In the genomic region with DNA sequence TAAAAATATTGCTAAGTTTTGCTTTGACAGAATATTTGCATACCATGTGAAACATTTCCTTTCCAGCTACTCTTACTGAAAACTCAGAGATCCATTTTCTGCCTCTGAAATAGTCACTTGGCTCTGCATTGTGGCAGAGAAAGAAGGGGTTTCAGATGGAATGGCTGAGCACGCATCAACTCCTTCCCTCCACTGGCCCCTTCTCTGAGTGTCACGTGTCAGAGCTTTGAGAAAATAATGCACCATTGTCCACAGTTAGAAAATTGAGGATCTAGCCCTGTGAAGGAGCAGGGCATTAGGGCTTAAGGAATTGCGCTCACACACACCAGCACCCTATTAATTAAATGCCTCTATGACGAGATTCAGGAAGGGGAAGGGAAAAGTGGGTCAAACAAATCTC, we compare ENCODE assay signal across 24 cellular contexts.
"Had no signal": no experiment of that assay in that cellular context is flagged by ENCODE, and none has a peak within 500 bp of the region (broad histone marks: within the 10 kb centered on the region; RNA-seq: fewer than 3 reads in every experiment).

No MANE protein-coding gene starts in this region.

- H3K36me3 ChIP-seq: gastroesophageal sphincter, heart left ventricle, lower lobe of right lung, sigmoid colon, uterus had no signal

- H3K27me3 ChIP-seq: gastroesophageal sphincter, heart left ventricle, sigmoid colon, uterus had no signal

- H3K27ac Mint-ChIP-seq: activated B cell treated with CpG ODN at 0.5 μM for 24 hours; activated CD8-positive, alpha-beta T cell treated with anti-CD3 and anti-CD28 coated beads for 36 hours; activated naive CD4-positive, alpha-beta T cell treated with anti-CD3 and anti-CD28 coated beads, Interleukin-2, amount 50 U/mL, for 24 hours; activated naive CD8-positive, alpha-beta T cell treated with anti-CD3 and anti-CD28 coated beads, Interleukin-2, amount 50 U/mL, for 24 hours; activated T-helper 2 cell treated with anti-CD3 and anti-CD28 coated beads, Interferon-gamma antibody, Interleukin-2, Interleukin-4, amounts not matched to agents 10 μg/mL and 5 μg/mL and 100 μg/mL, durations not matched to agents 14 hours and 24 hours and 36 hours; immature natural killer cell; mesothelial cell of epicardium; naive thymus-derived CD4-positive, alpha-beta T cell; stimulated activated effector memory CD8-positive, alpha-beta T cell treated with anti-CD3 and anti-CD28 coated beads, Interleukin-12 subunit alpha, Interleukin-12 subunit beta, amount 100 ng/mL, for 72 hours; stimulated activated naive CD8-positive, alpha-beta T cell treated with anti-CD3 and anti-CD28 coated beads, Interleukin-15, Interleukin-2, amounts not matched to agents 100 ng/mL and 50 ng/mL, for 24 hours; T-helper 2 cell treated with Interferon-gamma antibody and Interleukin-4, amounts not matched to agents 5 μg/mL and 100 μg/mL, for 36 hours; type B pancreatic cell had no signal

- H3K4me3 Mint-ChIP-seq: activated B cell treated with CpG ODN at 0.5 μM for 24 hours; activated CD8-positive, alpha-beta T cell treated with anti-CD3 and anti-CD28 coated beads for 36 hours; activated naive CD4-positive, alpha-beta T cell treated with anti-CD3 and anti-CD28 coated beads, Interleukin-2, amount 50 U/mL, for 24 hours; activated naive CD8-positive, alpha-beta T cell treated with anti-CD3 and anti-CD28 coated beads, Interleukin-2, amount 50 U/mL, for 24 hours; immature natural killer cell; mesothelial cell of epicardium; naive thymus-derived CD4-positive, alpha-beta T cell; stimulated activated effector memory CD8-positive, alpha-beta T cell treated with anti-CD3 and anti-CD28 coated beads, Interleukin-12 subunit alpha, Interleukin-12 subunit beta, amount 100 ng/mL, for 72 hours; stimulated activated naive CD8-positive, alpha-beta T cell treated with anti-CD3 and anti-CD28 coated beads, Interleukin-15, Interleukin-2, amounts not matched to agents 100 ng/mL and 50 ng/mL, for 24 hours; T-helper 2 cell treated with Interferon-gamma antibody and Interleukin-4, amounts not matched to agents 5 μg/mL and 100 μg/mL, for 36 hours; type B pancreatic cell had no signal

- H3K36me3 Mint-ChIP-seq: activated naive CD4-positive, alpha-beta T cell treated with anti-CD3 and anti-CD28 coated beads, Interleukin-2, amount 50 U/mL, for 24 hours; immature natural killer cell; mesothelial cell of epicardium; naive thymus-derived CD4-positive, alpha-beta T cell; stimulated activated effector memory CD8-positive, alpha-beta T cell treated with anti-CD3 and anti-CD28 coated beads, Interleukin-12 subunit alpha, Interleukin-12 subunit beta, amount 100 ng/mL, for 72 hours; type B pancreatic cell had no signal

- H3K4me3 ChIP-seq: gastroesophageal sphincter, heart left ventricle, lower lobe of right lung, sigmoid colon, uterus had no signal

- DNase-seq: activated B cell treated with CpG ODN at 0.5 μM for 24 hours; activated CD4-positive, alpha-beta T cell treated with anti-CD3 and anti-CD28 coated beads, Interleukin-2, amount 50 U/mL, for 1 hour; activated CD8-positive, alpha-beta T cell treated with anti-CD3 and anti-CD28 coated beads for 36 hours; activated naive CD8-positive, alpha-beta T cell treated with anti-CD3 and anti-CD28 coated beads, Interleukin-2, amount 50 U/mL, for 24 hours; activated T-cell treated with anti-CD3 and anti-CD28 coated beads, Interleukin-2, amount 50 U/mL, for 48 hours; central memory CD4-positive, alpha-beta T cell; heart left ventricle; immature natural killer cell; lower lobe of right lung; naive thymus-derived CD4-positive, alpha-beta T cell; sigmoid colon; small intestine; stimulated activated CD4-positive, alpha-beta T cell treated with anti-CD3 and anti-CD28 coated beads, Interleukin-4, amount 100 ng/mL, for 24 hours; T-helper 1 cell; uterus had no signal

- H3K9me3 Mint-ChIP-seq: activated B cell treated with CpG ODN at 0.5 μM for 24 hours; activated CD8-positive, alpha-beta T cell treated with anti-CD3 and anti-CD28 coated beads for 36 hours; activated naive CD4-positive, alpha-beta T cell treated with anti-CD3 and anti-CD28 coated beads, Interleukin-2, amount 50 U/mL, for 24 hours; activated naive CD8-positive, alpha-beta T cell treated with anti-CD3 and anti-CD28 coated beads, Interleukin-2, amount 50 U/mL, for 24 hours; activated T-helper 2 cell treated with anti-CD3 and anti-CD28 coated beads, Interferon-gamma antibody, Interleukin-2, Interleukin-4, amounts not matched to agents 10 μg/mL and 5 μg/mL and 100 μg/mL, durations not matched to agents 14 hours and 24 hours and 36 hours; immature natural killer cell; mesothelial cell of epicardium; stimulated activated naive CD8-positive, alpha-beta T cell treated with anti-CD3 and anti-CD28 coated beads, Interleukin-15, Interleukin-2, amounts not matched to agents 100 ng/mL and 50 ng/mL, for 24 hours; T-helper 2 cell treated with Interferon-gamma antibody and Interleukin-4, amounts not matched to agents 5 μg/mL and 100 μg/mL, for 36 hours; type B pancreatic cell had no signal

- H3K27me3 Mint-ChIP-seq: activated B cell treated with CpG ODN at 0.5 μM for 24 hours; activated CD8-positive, alpha-beta T cell treated with anti-CD3 and anti-CD28 coated beads for 36 hours; activated naive CD4-positive, alpha-beta T cell treated with anti-CD3 and anti-CD28 coated beads, Interleukin-2, amount 50 U/mL, for 24 hours; activated naive CD8-positive, alpha-beta T cell treated with anti-CD3 and anti-CD28 coated beads, Interleukin-2, amount 50 U/mL, for 24 hours; naive thymus-derived CD4-positive, alpha-beta T cell; stimulated activated naive CD8-positive, alpha-beta T cell treated with anti-CD3 and anti-CD28 coated beads, Interleukin-15, Interleukin-2, amounts not matched to agents 100 ng/mL and 50 ng/mL, for 24 hours; type B pancreatic cell had no signal

- ATAC-seq: activated CD8-positive, alpha-beta T cell treated with anti-CD3 and anti-CD28 coated beads for 36 hours; activated naive CD8-positive, alpha-beta T cell treated with anti-CD3 and anti-CD28 coated beads, Interleukin-2, amount 50 U/mL, for 24 hours; gastroesophageal sphincter; heart left ventricle; left lobe of liver; lower lobe of right lung; naive thymus-derived CD4-positive, alpha-beta T cell; stimulated activated effector memory CD8-positive, alpha-beta T cell treated with anti-CD3 and anti-CD28 coated beads, Interleukin-12 subunit alpha, Interleukin-12 subunit beta, amount 100 ng/mL, for 72 hours had no signal

- H3K9me3 ChIP-seq: gastroesophageal sphincter, heart left ventricle, lower lobe of right lung, sigmoid colon, uterus had no signal

- H3K4me1 Mint-ChIP-seq: activated B cell treated with CpG ODN at 0.5 μM for 24 hours; activated naive CD4-positive, alpha-beta T cell treated with anti-CD3 and anti-CD28 coated beads, Interleukin-2, amount 50 U/mL, for 24 hours; activated naive CD8-positive, alpha-beta T cell treated with anti-CD3 and anti-CD28 coated beads, Interleukin-2, amount 50 U/mL, for 24 hours; immature natural killer cell; stimulated activated effector memory CD8-positive, alpha-beta T cell treated with anti-CD3 and anti-CD28 coated beads, Interleukin-12 subunit alpha, Interleukin-12 subunit beta, amount 100 ng/mL, for 72 hours had no signal

- H3K27ac ChIP-seq: gastroesophageal sphincter, heart left ventricle, lower lobe of right lung, sigmoid colon, uterus had no signal

- H3K4me1 ChIP-seq: gastroesophageal sphincter, heart left ventricle, lower lobe of right lung, sigmoid colon, uterus had no signal
